Comparison of ENCODE assay signal across 1 cellular context in genomic region chr17:75238684-75239191, GRCh38.
TF ChIP-seq lines count a peak whose summit lies in the region.

No MANE protein-coding gene starts in this region.

TF ChIP-seq in GM23338, 12 proteins besides CTCF, POLR2A, EP300 and RAD21 (continued from another document):
- TF ChIP-seq POLR2AphosphoS5 (IDR thresholded peaks at IDR 0.05; ENCODE audit: low read depth) (peak; percentile 35; the same call in 1 of the 2 replicates), ZNF462 (CRISPR knock-in tag; IDR thresholded peaks at IDR 0.05) (no peak), CREB1 (CRISPR knock-in tag; IDR thresholded peaks at IDR 0.05; ENCODE audit: low read depth) (no peak)
